ENCODE assay signal across 21 cellular contexts in genomic region chr15:64287953-64288352, GRCh38.
"Had no signal": no experiment of that assay in that cellular context is flagged by ENCODE, and none has a peak within 500 bp of the region (broad histone marks: within the 10 kb centered on the region; RNA-seq: fewer than 3 reads in every experiment).

No MANE protein-coding gene starts in this region.

- H3K9me3 ChIP-seq: MG63, SJSA1 had no signal

- H3K4me3 Mint-ChIP-seq: IgD-negative memory B cell had no signal

- H3K27ac Mint-ChIP-seq: IgD-negative memory B cell had no signal

- ATAC-seq: Panc1, Right ventricle myocardium inferior had no signal

- H3K27me3 Mint-ChIP-seq: IgD-negative memory B cell had no signal

- DNase-seq: KBM-7; NCI-H1092; NCI-H1417 treated with DMSO at 0.1 percent for 48 hours; NCI-H146; NCI-H1694 treated with DMSO at 0.1 percent for 48 hours; NCI-H2081; NCI-H2107; NCI-H226; NCI-H446; NCI-H510A; NCI-H524 treated with DMSO at 0.1 percent for 48 hours; NCI-H774; NK-92 treated with Interleukin-12 subunit alpha and Interleukin-12 subunit beta, amount 100 ng/mL, for 24 hours; SHP77 treated with DMSO at 0.1 percent for 48 hours had no signal

- H3K27me3 ChIP-seq: MG63, SJSA1 had no signal

- H3K4me3 ChIP-seq: MG63, SJSA1, SK-N-MC had no signal

- H3K36me3 ChIP-seq: MG63, SJSA1 had no signal

- H3K27ac ChIP-seq: HL-60, SJSA1, SK-N-MC had no signal
